Comparison of ENCODE assay signal across 1 cellular context in genomic region chr2:126769118-126769517, GRCh38.
TF ChIP-seq lines count a peak whose summit lies in the region.

No MANE protein-coding gene starts in this region.

TF ChIP-seq in K562, 482 proteins besides CTCF, POLR2A, EP300 and RAD21 (continued from another document):
- no peak for TF ChIP-seq ZBTB33 (CRISPR knock-in tag; IDR thresholded peaks at IDR 0.05)
- TF ChIP-seq ZBTB8A (IDR thresholded peaks at IDR 0.05; ENCODE audit: partially characterized antibody) = no peak
- TF ChIP-seq ATF1 (CRISPR knock-in tag; IDR thresholded peaks at IDR 0.05) = no peak
- TF ChIP-seq ATF1 (tag; IDR thresholded peaks at IDR 0.05) = no peak
- TF ChIP-seq, protein P1, sequence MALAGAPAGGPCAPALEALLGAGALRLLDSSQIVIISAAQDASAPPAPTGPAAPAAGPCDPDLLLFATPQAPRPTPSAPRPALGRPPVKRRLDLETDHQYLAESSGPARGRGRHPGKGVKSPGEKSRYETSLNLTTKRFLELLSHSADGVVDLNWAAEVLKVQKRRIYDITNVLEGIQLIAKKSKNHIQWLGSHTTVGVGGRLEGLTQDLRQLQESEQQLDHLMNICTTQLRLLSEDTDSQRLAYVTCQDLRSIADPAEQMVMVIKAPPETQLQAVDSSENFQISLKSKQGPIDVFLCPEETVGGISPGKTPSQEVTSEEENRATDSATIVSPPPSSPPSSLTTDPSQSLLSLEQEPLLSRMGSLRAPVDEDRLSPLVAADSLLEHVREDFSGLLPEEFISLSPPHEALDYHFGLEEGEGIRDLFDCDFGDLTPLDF (CRISPR knock-in tag; IDR thresholded peaks at IDR 0.05) = no peak
- no peak for TF ChIP-seq POLR2H (tag; IDR thresholded peaks at IDR 0.05; ENCODE audit: low read depth)
- TF ChIP-seq NFRKB (IDR thresholded peaks at IDR 0.05; ENCODE audit: low read depth) = no peak
- TF ChIP-seq POU5F1 (IDR thresholded peaks at IDR 0.05; ENCODE audit: borderline replicate concordance, low read depth, low read length, partially characterized antibody) = no peak
- TF ChIP-seq PURB (CRISPR knock-in tag; IDR thresholded peaks at IDR 0.05; ENCODE audit: low read depth) = no peak
